Comparison of ENCODE assay signal across 16 cellular contexts in genomic region chrX:129577877-129578276, GRCh38. TPM values are rescaled to one million over a fixed set of nuclear protein-coding genes. Genes with fewer than 3 reads are reported as not detected.
"Had no signal": no experiment of that assay in that cellular context is flagged by ENCODE, and none has a peak within 500 bp of the region (broad histone marks: within the 10 kb centered on the region; RNA-seq: fewer than 3 reads in every experiment).

No MANE protein-coding gene starts in this region.

- H3K4me1 ChIP-seq: adrenal gland, body of pancreas, uterus had no signal

- DNase-seq: activated B cell treated with CpG ODN at 0.5 μM for 24 hours; activated CD4-positive, alpha-beta T cell treated with anti-CD3 and anti-CD28 coated beads, Interleukin-2, amount 50 U/mL, for 1 hour; activated naive CD4-positive, alpha-beta T cell treated with anti-CD3 and anti-CD28 coated beads, Interleukin-2, amount 50 U/mL, for 16 hours; activated T-cell treated with anti-CD3 and anti-CD28 coated beads for 4 hours; left colon; mucosa of descending colon; occipital lobe; stomach had no signal

- H3K9me3 ChIP-seq: adrenal gland, body of pancreas, esophagus muscularis mucosa, mucosa of descending colon, stomach, uterus had no signal

- ATAC-seq: body of pancreas; left colon; mucosa of descending colon; natural killer cell treated with Interleukin-12 subunit alpha and Interleukin-12 subunit beta and Interleukin-15 and Interleukin-18, amount 100 ng/mL, for 72 hours had no signal

- H3K27ac ChIP-seq: adrenal gland, body of pancreas, skin epidermis, stomach had no signal

- H3K36me3 ChIP-seq: uterus had no signal

- H3K27me3 ChIP-seq: adrenal gland, body of pancreas, esophagus muscularis mucosa, stomach, uterus had no signal

- H3K4me3 ChIP-seq: adrenal gland, body of pancreas, dorsolateral prefrontal cortex, esophagus muscularis mucosa, lung, mucosa of descending colon, skin epidermis, stomach, uterus had no signal

RNA-seq across cellular contexts. Expression of gene SMARCA1, which starts 54.6 kb away (rescaled TPM):
- total RNA-seq: natural killer cell treated with Interleukin-12 subunit alpha and Interleukin-12 subunit beta and Interleukin-15 and Interleukin-18, amount 100 ng/mL, for 72 hours had no signal
